ENCODE assay signal across 8 cellular contexts in genomic region chr15:63501256-63502089, GRCh38. TPM values are rescaled to one million over a fixed set of nuclear protein-coding genes. Genes with fewer than 3 reads are reported as not detected.
DNase-seq lines count a peak whose midpoint lies in the region; ATAC-seq and TF ChIP-seq lines count a peak whose summit lies in the region.

No MANE protein-coding gene starts in this region.

- no peaks in the 10 kb centered on the region for H3K9me3 Mint-ChIP-seq in WTC11

- H3K27me3 ChIP-seq in mucosa of rectum (ENCODE audit: control insufficient read depth in 2 of 2, insufficient read depth in 2 of 2, low read length in 2 of 2) (no peaks in the 10 kb centered on the region), uterus (no peaks in the 10 kb centered on the region)

- H3K27ac ChIP-seq in mucosa of rectum (ENCODE audit: low read depth in 2 of 2, low read length in 2 of 2) = peak overlapping the region; percentile 95 to 100
- H3K27ac ChIP-seq in uterus = peak overlapping the region; percentile 95 to 98

- H3K9me3 ChIP-seq in mucosa of rectum (ENCODE audit: control insufficient read depth in 2 of 2, low read length in 2 of 2) (no peaks in the 10 kb centered on the region), uterus (no peaks in the 10 kb centered on the region)

- peak in 1 of 2 donors; percentile 21 for TF ChIP-seq POLR2A in uterus (IDR thresholded peaks at IDR 0.05)

- DNase-seq in activated gamma-delta T cell (lab: John Stamatoyannopoulos, UW) (peak; percentile 25), activated gamma-delta T cell treated with Interleukin-2 at 50 U/mL for 16 hours (no peak), WTC11 (ENCODE audit: low spot score) (peak; percentile 36), epithelial cell of esophagus (ENCODE audit: low read depth) (peak; percentile 86), uterus (peak; percentile 87 to 92), NCI-H2196 treated with DMSO at 0.1 percent for 48 hours (lab: John Stamatoyannopoulos, UW; ENCODE audit: unreplicated experiment) (no peak)

- TF ChIP-seq CTCF in WTC11 (IDR thresholded peaks at IDR 0.05) = no peak
- TF ChIP-seq CTCF in epithelial cell of esophagus (IDR thresholded peaks at IDR 0.05; ENCODE audit: insufficient read depth, low read depth, low read length, missing control alignments) = no peak
- TF ChIP-seq CTCF in uterus (IDR thresholded peaks at IDR 0.05) = no peak

- peaks cover 48 to 50% of the 10 kb centered on the region in 2 donors for H3K4me1 ChIP-seq in mucosa of rectum (ENCODE audit: control insufficient read depth in 2 of 2, insufficient read depth in 2 of 2, low read length in 2 of 2)
- H3K4me1 ChIP-seq in uterus = peaks cover 0 to 11% of the 10 kb centered on the region in 2 donors

- intact Hi-C loops in uterus (cut with DNase I; ENCODE audit: low total_unique reads) = loop anchor here (10.0 kb wide), 1 partner anchor 93 kb away; the partner anchor contains the start of gene FBXL22

- no peak overlapping the region for H3K27ac Mint-ChIP-seq in WTC11

- no peaks in the 10 kb centered on the region for H3K36me3 Mint-ChIP-seq in WTC11

- peak overlapping the region; percentile 54 to 86 for H3K9ac ChIP-seq in mucosa of rectum (ENCODE audit: low read depth in 1 of 2, low read length in 2 of 2)

- H3K27me3 Mint-ChIP-seq in WTC11 (ENCODE audit: low read depth) = peaks cover 12% of the 10 kb centered on the region

- POLR2A ChIA-PET in WTC11 (lab: Charles Lee) = no interaction called here

- H3K4me3 ChIP-seq in epithelial cell of esophagus (ENCODE audit: low read length) (no peak overlapping the region), mucosa of rectum (ENCODE audit: low read length in 2 of 2) (peak overlapping the region; percentile 53 to 59), uterus (peak overlapping the region; percentile 16 to 25)

- no peaks in the 10 kb centered on the region for H3K36me3 ChIP-seq in mucosa of rectum (ENCODE audit: control insufficient read depth in 2 of 2, insufficient read depth in 2 of 2, low read length in 2 of 2)
- no peaks in the 10 kb centered on the region for H3K36me3 ChIP-seq in uterus

- ATAC-seq in WTC11 (no peak), GM19035 (IDR thresholded peaks at IDR 0.05; ENCODE audit: unreplicated experiment) (no peak)

- peaks cover 54% of the 10 kb centered on the region for H3K4me1 Mint-ChIP-seq in WTC11

- H3K4me3 Mint-ChIP-seq in WTC11 = peak overlapping the region; percentile 75

- CTCF ChIA-PET in WTC11 (lab: Charles Lee) = interaction anchor here (1.1 to 6.1 kb wide), 4 partner anchors 12 to 444 kb away, joined by 3 to 54 read pairs (median 6); no protein-coding TSS in a partner anchor

TF ChIP-seq in WTC11, 78 proteins besides CTCF, POLR2A, EP300 and RAD21:
- TF ChIP-seq FOXP1 (CRISPR knock-in tag; IDR thresholded peaks at IDR 0.05; ENCODE audit: borderline replicate concordance) = no peak
- no peak for TF ChIP-seq ATF3 (CRISPR knock-in tag; conservative IDR thresholded peaks at IDR 0.05)
- no peak for TF ChIP-seq ZBTB21 (CRISPR knock-in tag; IDR thresholded peaks at IDR 0.05; ENCODE audit: borderline replicate concordance)
- no peak for TF ChIP-seq ETV6 (CRISPR knock-in tag; IDR thresholded peaks at IDR 0.05)
- TF ChIP-seq FOXP4 (CRISPR knock-in tag; IDR thresholded peaks at IDR 0.05) = no peak
- no peak for TF ChIP-seq ARID4B (CRISPR knock-in tag; IDR thresholded peaks at IDR 0.05; ENCODE audit: borderline replicate concordance)
- no peak for TF ChIP-seq CREB1 (CRISPR knock-in tag; IDR thresholded peaks at IDR 0.05)
- TF ChIP-seq E2F4 (CRISPR knock-in tag; IDR thresholded peaks at IDR 0.05; ENCODE audit: borderline replicate concordance, low read depth) = no peak
- no peak for TF ChIP-seq NR1H2 (CRISPR knock-in tag; IDR thresholded peaks at IDR 0.05)
- no peak for TF ChIP-seq NFE2L1 (CRISPR knock-in tag; IDR thresholded peaks at IDR 0.05)
- TF ChIP-seq GTF2I (CRISPR knock-in tag; conservative IDR thresholded peaks at IDR 0.05) = no peak
- no peak for TF ChIP-seq TCF7 (CRISPR knock-in tag; IDR thresholded peaks at IDR 0.05; ENCODE audit: low read depth)
- TF ChIP-seq ZNF263 (CRISPR knock-in tag; IDR thresholded peaks at IDR 0.05; ENCODE audit: low read depth) = no peak
- TF ChIP-seq HMGA2 (CRISPR knock-in tag; IDR thresholded peaks at IDR 0.05) = no peak
- no peak for TF ChIP-seq MYBL2 (CRISPR knock-in tag; IDR thresholded peaks at IDR 0.05)
- TF ChIP-seq E2F1 (CRISPR knock-in tag; IDR thresholded peaks at IDR 0.05) = no peak
- TF ChIP-seq GABPB1 (CRISPR knock-in tag; IDR thresholded peaks at IDR 0.05) = no peak
- no peak for TF ChIP-seq MLX (CRISPR knock-in tag; IDR thresholded peaks at IDR 0.05)

RNA-seq across cellular contexts. Expression of gene USP3, which starts 2.9 kb away (rescaled TPM):
- total RNA-seq in WTC11 (2021) (30.0 to 36.6 TPM (median 30.8 TPM) in 3 replicates), uterus (10 to 100 TPM; 26.5 to 96.3 (median 65.8) TPM)

Comparison
In these comparisons a context has a peak if more than half of its experiments do, and no peak if none do; other contexts are left out.
1. DNase-seq: peak in activated gamma-delta T cell (single experiment), WTC11 (single experiment), epithelial cell of esophagus (single experiment) and uterus (2 of 2); none in activated gamma-delta T cell treated with Interleukin-2 at 50 U/mL for 16 hours (single experiment) and NCI-H2196 treated with DMSO at 0.1 percent for 48 hours (single experiment).